25 cellular contexts compared by ENCODE assay signal in the genomic region with DNA sequence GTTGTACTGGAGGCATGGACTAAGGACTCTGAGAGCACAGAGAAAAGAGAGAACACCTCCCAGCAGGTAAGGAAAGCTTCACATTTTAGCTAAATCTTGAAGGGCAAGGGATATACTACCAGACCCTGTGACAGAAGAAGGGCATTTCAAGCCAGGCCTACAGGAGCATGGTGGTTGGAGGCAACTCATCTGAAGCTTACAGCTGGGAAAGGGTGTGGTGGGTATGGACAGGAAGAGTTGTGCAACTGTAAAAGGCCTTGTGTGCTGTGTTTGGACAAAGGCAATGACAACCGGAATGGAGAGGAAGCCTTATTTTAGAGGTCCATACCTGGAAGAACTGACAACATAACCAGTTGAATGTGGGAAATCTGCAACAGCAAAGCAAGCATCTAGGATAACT. TPM values are rescaled to one million over a fixed set of nuclear protein-coding genes. Genes with fewer than 3 reads are reported as not detected.
DNase-seq lines count a peak whose midpoint lies in the region; ATAC-seq and TF ChIP-seq lines count a peak whose summit lies in the region.
"Had no signal": no experiment of that assay in that cellular context is flagged by ENCODE, and none has a peak within 500 bp of the region (broad histone marks: within the 10 kb centered on the region; RNA-seq: fewer than 3 reads in every experiment).

No MANE protein-coding gene starts in this region.

- TF ChIP-seq CTCF in esophagus muscularis mucosa (IDR thresholded peaks at IDR 0.05), result no peak
- TF ChIP-seq CTCF in right lobe of liver (IDR thresholded peaks at IDR 0.05), result no peak

- peak overlapping the region in 2 of 10 experiments; percentile 12 to 22; a peak in 1 of 20 replicates for H3K4me3 ChIP-seq in BLaER1 treated with 17β-estradiol and CSF1 and Interleukin-3, amounts not matched to agents 10 nM and 100 nM
- H3K4me3 ChIP-seq in esophagus muscularis mucosa, result no peak overlapping the region
- H3K4me3 ChIP-seq in right lobe of liver, result no peak overlapping the region
- H3K4me3 ChIP-seq: ascending aorta, thyroid gland had no signal

- DNase-seq in NOMO-1 (lab: John Stamatoyannopoulos, UW; ENCODE audit: unreplicated experiment in 2 of 2) (peak; percentile 71 to 87), esophagus muscularis mucosa (ENCODE audit: extremely low spot score) (peak; percentile 72), right lobe of liver (no peak), amygdala (lab: John Stamatoyannopoulos, UW) (no peak), NCI-H1694 (lab: John Stamatoyannopoulos, UW) (no peak)
- DNase-seq: ACHN; activated T-cell treated with anti-CD3 and anti-CD28 coated beads, Interleukin-2, amount 50 U/mL, for 4 hours; DMS 273 treated with DMSO at 0.1 percent for 48 hours; hypothalamus; NCI-H1105; NCI-H2081; NCI-H446; nephron progenitor cell; NK-92 treated with Interleukin-12 subunit alpha and Interleukin-12 subunit beta, amount 100 ng/mL, for 24 hours; RPMI8226; stimulated activated CD4-positive, alpha-beta T cell treated with anti-CD3 and anti-CD28 coated beads, Interleukin-2, amount 100 ng/mL, for 24 hours; stimulated activated naive CD4-positive, alpha-beta T cell; T1000; thyroid gland had no signal

- TF ChIP-seq POLR2A in esophagus muscularis mucosa (IDR thresholded peaks at IDR 0.05; ENCODE audit: low read depth) (no peak), right lobe of liver (IDR thresholded peaks at IDR 0.05) (no peak)

- WGBS in esophagus muscularis mucosa, result 81% methylated on average over 1 of the region's 1 CpG
- WGBS in right lobe of liver (ENCODE audit: insufficient coverage, low coverage, low lambda C conversion rate, missing lambda C conversion rate), result 24% methylated on average over 1 of the region's 1 CpG

- peak overlapping the region in 8 of 11 experiments; percentile 26 to 77 (median 44); a peak in 15 of 22 replicates for H3K27ac ChIP-seq in BLaER1 treated with 17β-estradiol and CSF1 and Interleukin-3, amounts not matched to agents 10 nM and 100 nM
- no peak overlapping the region for H3K27ac ChIP-seq in esophagus muscularis mucosa (replicated peaks in 1 of 4)
- H3K27ac ChIP-seq in right lobe of liver, result no peak overlapping the region
- H3K27ac ChIP-seq: ascending aorta, C4-2B, KMS-11, thyroid gland had no signal

- ATAC-seq in right lobe of liver, result peak; percentile 53 to 61 (median 55)
- ATAC-seq in GM18502 (IDR thresholded peaks at IDR 0.05; ENCODE audit: poor library complexity, unreplicated experiment), result no peak
- no peak for ATAC-seq in GM21717 (IDR thresholded peaks at IDR 0.05; ENCODE audit: unreplicated experiment)
- ATAC-seq: activated T-cell treated with anti-CD3 and anti-CD28 coated beads, Interleukin-2, amount 50 U/mL, for 4 hours had no signal

- intact Hi-C loops in esophagus muscularis mucosa (cut with DNase I) (no loop called here), right lobe of liver (cut with DNase I) (no loop called here)

- H3K27me3 ChIP-seq in BLaER1 treated with 17β-estradiol and CSF1 and Interleukin-3, amounts not matched to agents 10 nM and 100 nM, result no peaks in the 10 kb centered on the region
- no peaks in the 10 kb centered on the region for H3K27me3 ChIP-seq in esophagus muscularis mucosa
- no peaks in the 10 kb centered on the region for H3K27me3 ChIP-seq in right lobe of liver
- H3K27me3 ChIP-seq: ascending aorta, thyroid gland had no signal

- no peak for TF ChIP-seq EP300 in esophagus muscularis mucosa (IDR thresholded peaks at IDR 0.05)

- H3K9me3 ChIP-seq in BLaER1 treated with 17β-estradiol and CSF1 and Interleukin-3, amounts not matched to agents 10 nM and 100 nM (replicated peaks in 1 of 11), result no peaks in the 10 kb centered on the region
- no peaks in the 10 kb centered on the region for H3K9me3 ChIP-seq in esophagus muscularis mucosa
- no peaks in the 10 kb centered on the region for H3K9me3 ChIP-seq in right lobe of liver
- H3K9me3 ChIP-seq: ascending aorta, thyroid gland had no signal

- H3K4me2 ChIP-seq in BLaER1 treated with 17β-estradiol and CSF1 and Interleukin-3, amounts not matched to agents 10 nM and 100 nM, result peak overlapping the region in 7 of 11 experiments; percentile 11 to 69 (median 43); a peak in 12 of 22 replicates
- H3K4me2 ChIP-seq: KMS-11 had no signal

- H3K9ac ChIP-seq in BLaER1 treated with 17β-estradiol and CSF1 and Interleukin-3, amounts not matched to agents 10 nM and 100 nM, result peak overlapping the region in 5 of 11 experiments; percentile 6 to 48 (median 10); a peak in 10 of 22 replicates
- H3K9ac ChIP-seq: KMS-11 had no signal

- peaks cover 99 to 100% (median 100%) of the 10 kb centered on the region in 11 experiments for H3K36me3 ChIP-seq in BLaER1 treated with 17β-estradiol and CSF1 and Interleukin-3, amounts not matched to agents 10 nM and 100 nM
- H3K36me3 ChIP-seq in esophagus muscularis mucosa (peaks cover 87 to 99% (median 97%) of the 10 kb centered on the region in 4 donors), right lobe of liver (peaks cover 14 to 99% (median 62%) of the 10 kb centered on the region in 4 donors)

- peaks cover 0 to 56% (median 21%) of the 10 kb centered on the region in 10 experiments; a peak in 13 of 20 replicates for H3K4me1 ChIP-seq in BLaER1 treated with 17β-estradiol and CSF1 and Interleukin-3, amounts not matched to agents 10 nM and 100 nM
- H3K4me1 ChIP-seq in esophagus muscularis mucosa (peaks cover 0 to 3% (median 0%) of the 10 kb centered on the region in 4 donors), right lobe of liver (no peaks in the 10 kb centered on the region)
- H3K4me1 ChIP-seq: ascending aorta, thyroid gland had no signal

- H4K20me1 ChIP-seq in BLaER1 treated with 17β-estradiol and CSF1 and Interleukin-3, amounts not matched to agents 10 nM and 100 nM, result peaks cover 9 to 100% (median 57%) of the 10 kb centered on the region in 11 experiments; a peak in 19 of 22 replicates

RNA-seq across cellular contexts. Expression of a gene that starts 31.2 kb away (rescaled TPM):
- 1 to 10 TPM in 3 of 4 donors, under 1 TPM in 1; 0.42 to 5.1 (median 2.9) TPM for total RNA-seq in esophagus muscularis mucosa
- under 1 TPM; 0.29 to 0.99 (median 0.71) TPM for total RNA-seq in right lobe of liver

RNA-seq across cellular contexts. Expression of a gene that starts 47.6 kb away (rescaled TPM):
- total RNA-seq in esophagus muscularis mucosa (10 to 100 TPM; 19.0 to 33.3 (median 29.7) TPM), right lobe of liver (10 to 100 TPM; 16.8 to 28.1 (median 22.4) TPM)

Comparison
In these comparisons a context has a peak if more than half of its experiments do, and no peak if none do; other contexts are left out.
1. H3K27ac ChIP-seq: peak in BLaER1 treated with 17β-estradiol and CSF1 and Interleukin-3, amounts not matched to agents 10 nM and 100 nM (8 of 11); none in esophagus muscularis mucosa (0 of 4) and right lobe of liver (0 of 3).
2. DNase-seq: peak in NOMO-1 (2 of 2) and esophagus muscularis mucosa (single experiment); none in right lobe of liver (0 of 3), amygdala (0 of 56) and NCI-H1694 (single experiment).
3. ATAC-seq: peak in right lobe of liver (4 of 4); none in GM18502 (single experiment) and GM21717 (single experiment).